ENCODE assay signal across 18 cellular contexts in genomic region chr5:55580042-55580441, GRCh38. TPM values are rescaled to one million over a fixed set of nuclear protein-coding genes. Genes with fewer than 3 reads are reported as not detected.
DNase-seq lines count a peak whose midpoint lies in the region; ATAC-seq, FAIRE-seq and TF ChIP-seq lines count a peak whose summit lies in the region.
"Had no signal": no experiment of that assay in that cellular context is flagged by ENCODE, and none has a peak within 500 bp of the region (broad histone marks: within the 10 kb centered on the region; RNA-seq: fewer than 3 reads in every experiment).

No MANE protein-coding gene starts in this region.

- no peaks in the 10 kb centered on the region for H3K79me2 ChIP-seq in H1 (ENCODE audit: control insufficient read depth in 1 of 2, insufficient read depth in 2 of 2, low read length in 2 of 2)

- no peak overlapping the region for H3K14ac ChIP-seq in H1 (ENCODE audit: insufficient read length)

- no peaks in the 10 kb centered on the region for H3K27me3 Mint-ChIP-seq in activated naive CD8-positive, alpha-beta T cell treated with anti-CD3 and anti-CD28 coated beads, Interleukin-2, amount 10 ng/mL, durations not matched to agents 7 days and 5 days
- no peaks in the 10 kb centered on the region for H3K27me3 Mint-ChIP-seq in activated naive CD8-positive, alpha-beta T cell treated with anti-CD3 and anti-CD28 coated beads, Interleukin-2, amount 50 U/mL, for 24 hours
- peaks cover 4% of the 10 kb centered on the region for H3K27me3 Mint-ChIP-seq in activated CD4-positive, alpha-beta memory T cell treated with anti-CD3 and anti-CD28 coated beads, Interleukin-2, amount 10 ng/mL, durations not matched to agents 7 days and 5 days
- H3K27me3 Mint-ChIP-seq in CD8-positive, alpha-beta T cell (ENCODE audit: low read depth): peaks cover 5% of the 10 kb centered on the region

- H3K27me3 ChIP-seq in H1 (replicated peaks in 1 of 4; ENCODE audit: control insufficient read depth in 3 of 4, extremely low read depth in 1 of 4, insufficient read depth in 3 of 4, low read length in 3 of 4): no peaks in the 10 kb centered on the region
- no peaks in the 10 kb centered on the region for H3K27me3 ChIP-seq in right lobe of liver
- H3K27me3 ChIP-seq in CD8-positive, alpha-beta T cell (ENCODE audit: insufficient read depth, low read length): no peaks in the 10 kb centered on the region

- H3K27ac Mint-ChIP-seq in activated naive CD8-positive, alpha-beta T cell treated with anti-CD3 and anti-CD28 coated beads, Interleukin-2, amount 10 ng/mL, durations not matched to agents 7 days and 5 days: peak overlapping the region; percentile 5
- H3K27ac Mint-ChIP-seq in activated naive CD8-positive, alpha-beta T cell treated with anti-CD3 and anti-CD28 coated beads, Interleukin-2, amount 50 U/mL, for 24 hours: no peak overlapping the region
- no peak overlapping the region for H3K27ac Mint-ChIP-seq in activated CD4-positive, alpha-beta memory T cell treated with anti-CD3 and anti-CD28 coated beads, Interleukin-2, amount 10 ng/mL, durations not matched to agents 7 days and 5 days
- H3K27ac Mint-ChIP-seq in CD8-positive, alpha-beta T cell: no peak overlapping the region
- H3K27ac Mint-ChIP-seq: CD4-positive, alpha-beta memory T cell had no signal

- H3K23me2 ChIP-seq in H1 (ENCODE audit: low read depth, low read length): no peaks in the 10 kb centered on the region

- no peak overlapping the region for H2AK5ac ChIP-seq in H1 (ENCODE audit: low read depth, low read length)

- H3K4ac ChIP-seq in H1 (replicated peaks; ENCODE audit: insufficient read length, low read depth, low read length): no peak overlapping the region

- peaks cover 40% of the 10 kb centered on the region for H3K4me1 Mint-ChIP-seq in activated naive CD8-positive, alpha-beta T cell treated with anti-CD3 and anti-CD28 coated beads, Interleukin-2, amount 10 ng/mL, durations not matched to agents 7 days and 5 days
- peaks cover 51% of the 10 kb centered on the region for H3K4me1 Mint-ChIP-seq in activated naive CD8-positive, alpha-beta T cell treated with anti-CD3 and anti-CD28 coated beads, Interleukin-2, amount 50 U/mL, for 24 hours
- H3K4me1 Mint-ChIP-seq in activated CD4-positive, alpha-beta memory T cell treated with anti-CD3 and anti-CD28 coated beads, Interleukin-2, amount 10 ng/mL, durations not matched to agents 7 days and 5 days: peaks cover 32% of the 10 kb centered on the region
- H3K4me1 Mint-ChIP-seq in CD8-positive, alpha-beta T cell (ENCODE audit: low read depth): peaks cover 10% of the 10 kb centered on the region

- no peak overlapping the region for H3K18ac ChIP-seq in H1 (ENCODE audit: extremely low read depth, low read length)

- H2BK20ac ChIP-seq in H1 (ENCODE audit: low read length): no peak overlapping the region

- H4K20me1 ChIP-seq in H1 (replicated peaks in 1 of 2; ENCODE audit: control insufficient read depth in 1 of 2, insufficient read depth in 2 of 2, low read length in 2 of 2): no peaks in the 10 kb centered on the region

- peaks cover 3% of the 10 kb centered on the region for H3K36me3 Mint-ChIP-seq in activated naive CD8-positive, alpha-beta T cell treated with anti-CD3 and anti-CD28 coated beads, Interleukin-2, amount 10 ng/mL, durations not matched to agents 7 days and 5 days
- no peaks in the 10 kb centered on the region for H3K36me3 Mint-ChIP-seq in activated naive CD8-positive, alpha-beta T cell treated with anti-CD3 and anti-CD28 coated beads, Interleukin-2, amount 50 U/mL, for 24 hours (ENCODE audit: low read depth)
- no peaks in the 10 kb centered on the region for H3K36me3 Mint-ChIP-seq in activated CD4-positive, alpha-beta memory T cell treated with anti-CD3 and anti-CD28 coated beads, Interleukin-2, amount 10 ng/mL, durations not matched to agents 7 days and 5 days (ENCODE audit: low read depth)
- no peaks in the 10 kb centered on the region for H3K36me3 Mint-ChIP-seq in CD8-positive, alpha-beta T cell
- H3K36me3 Mint-ChIP-seq: CD14-positive monocyte; CD4-positive, alpha-beta memory T cell had no signal

- no peak overlapping the region for H2BK120ac ChIP-seq in H1 (replicated peaks; ENCODE audit: low read depth, low read length)

- H3K9me3 ChIP-seq in H1 (ENCODE audit: insufficient read depth in 2 of 2, low read depth in 1 of 2, low read length in 1 of 2) (no peaks in the 10 kb centered on the region), right lobe of liver (no peaks in the 10 kb centered on the region)
- H3K9me3 ChIP-seq in CD8-positive, alpha-beta T cell (ENCODE audit: low read length): no peaks in the 10 kb centered on the region
- H3K9me3 ChIP-seq: A549 had no signal

- no peak overlapping the region for H3K4me3 Mint-ChIP-seq in activated naive CD8-positive, alpha-beta T cell treated with anti-CD3 and anti-CD28 coated beads, Interleukin-2, amount 10 ng/mL, durations not matched to agents 7 days and 5 days
- no peak overlapping the region for H3K4me3 Mint-ChIP-seq in activated naive CD8-positive, alpha-beta T cell treated with anti-CD3 and anti-CD28 coated beads, Interleukin-2, amount 50 U/mL, for 24 hours
- H3K4me3 Mint-ChIP-seq in activated CD4-positive, alpha-beta memory T cell treated with anti-CD3 and anti-CD28 coated beads, Interleukin-2, amount 10 ng/mL, durations not matched to agents 7 days and 5 days: no peak overlapping the region
- no peak overlapping the region for H3K4me3 Mint-ChIP-seq in CD8-positive, alpha-beta T cell
- H3K4me3 Mint-ChIP-seq: CD14-positive monocyte; CD4-positive, alpha-beta memory T cell; H9 had no signal

- no peak overlapping the region for H3K4me3 ChIP-seq in H1 (ENCODE audit: extremely low read depth in 1 of 4, insufficient read depth in 2 of 4, low read depth in 3 of 4, low read length in 4 of 4)
- no peak overlapping the region for H3K4me3 ChIP-seq in right lobe of liver
- H3K4me3 ChIP-seq in CD8-positive, alpha-beta T cell (ENCODE audit: low read depth, low read length): no peak overlapping the region
- H3K4me3 ChIP-seq: A549 had no signal

- H2AFZ ChIP-seq in H1 (ENCODE audit: low read length): no peak overlapping the region

- 93% methylated on average over 6 of the region's 6 CpGs; no CpG with 5 or more reads in 1 of the 2 experiments for WGBS in H1 (ENCODE audit: extremely low coverage in 1 of 2, insufficient coverage in 1 of 2, insufficient read length in 1 of 2, insufficient replicate concordance in 2 of 2, low coverage in 1 of 2, low lambda C conversion rate in 2 of 2, missing lambda C conversion rate in 1 of 2), 2 experiments
- WGBS in right lobe of liver (ENCODE audit: insufficient coverage, low coverage, low lambda C conversion rate, missing lambda C conversion rate): 71% methylated on average over 5 of the region's 6 CpGs

- peak overlapping the region; percentile 63; the same call in 1 of the 2 replicates for H2BK12ac ChIP-seq in H1 (ENCODE audit: low read depth, low read length)

- no peak for DNase-seq in activated naive CD8-positive, alpha-beta T cell treated with anti-CD3 and anti-CD28 coated beads, Interleukin-2, amount 10 ng/mL, durations not matched to agents 7 days and 5 days
- no peak for DNase-seq in activated naive CD8-positive, alpha-beta T cell treated with anti-CD3 and anti-CD28 coated beads, Interleukin-2, amount 50 U/mL, for 24 hours
- no peak for DNase-seq in H1 (ENCODE audit: low read depth in 1 of 2, low spot score in 2 of 2)
- no peak for DNase-seq in right lobe of liver
- no peak for DNase-seq in activated CD4-positive, alpha-beta memory T cell treated with anti-CD3 and anti-CD28 coated beads, Interleukin-2, amount 10 ng/mL, durations not matched to agents 7 days and 5 days
- no peak for DNase-seq in CD8-positive, alpha-beta T cell
- DNase-seq: AML-193; Calu3; CD4-positive, alpha-beta memory T cell; DMS79 treated with DMSO at 0.1 percent for 48 hours; GF-D8; GOT3; H9 had no signal

- CTCF ChIA-PET in H1 (lab: Charles Lee; ENCODE audit: partially characterized antibody): interaction anchor here (1.1 kb wide), 1 partner anchor 10 kb away, joined by 3 read pairs; no protein-coding TSS in a partner anchor
- CTCF ChIA-PET in activated CD4-positive, alpha-beta memory T cell treated with anti-CD3 and anti-CD28 coated beads, Interleukin-2, amount 10 ng/mL, durations not matched to agents 7 days and 5 days (lab: Charles Lee): no interaction called here
- CTCF ChIA-PET in CD8-positive, alpha-beta T cell (lab: Charles Lee): no interaction called here

- TF ChIP-seq RAD21 in H1 (IDR thresholded peaks at IDR 0.05 in 1 of 2, conservative IDR thresholded peaks at IDR 0.05 in 1 of 2; ENCODE audit: low read depth in 2 of 2, low read length in 2 of 2): no peak

- TF ChIP-seq CTCF in C4-2B (conservative IDR thresholded peaks at IDR 0.05) (no peak), H1 (IDR thresholded peaks at IDR 0.05; ENCODE audit: control extremely low read depth in 1 of 3, insufficient read depth in 1 of 3, low read depth in 1 of 3, low read length in 3 of 3) (no peak), right lobe of liver (IDR thresholded peaks at IDR 0.05) (no peak)
- TF ChIP-seq CTCF in CD8-positive, alpha-beta T cell (IDR thresholded peaks at IDR 0.05): no peak

- POLR2A ChIA-PET in activated naive CD8-positive, alpha-beta T cell treated with anti-CD3 and anti-CD28 coated beads, Interleukin-2, amount 10 ng/mL, durations not matched to agents 7 days and 5 days (lab: Charles Lee): no interaction called here
- POLR2A ChIA-PET in H1 (lab: Charles Lee; ENCODE audit: partially characterized antibody): no interaction called here
- POLR2A ChIA-PET in activated CD4-positive, alpha-beta memory T cell treated with anti-CD3 and anti-CD28 coated beads, Interleukin-2, amount 10 ng/mL, durations not matched to agents 7 days and 5 days (lab: Charles Lee): no interaction called here
- POLR2A ChIA-PET in CD8-positive, alpha-beta T cell (lab: Charles Lee): interaction anchor here (0.7 kb wide), 1 partner anchor 29 kb away, joined by 3 read pairs; no protein-coding TSS in a partner anchor

- H4K5ac ChIP-seq in H1 (ENCODE audit: insufficient read length, low read depth, low read length): no peak overlapping the region

- no peak overlapping the region for H3K23ac ChIP-seq in H1 (ENCODE audit: insufficient read length)

- TF ChIP-seq EP300 in H1 (IDR thresholded peaks at IDR 0.05; ENCODE audit: borderline replicate concordance in 1 of 2, low read depth in 2 of 2, low read length in 2 of 2): no peak

- H3K36me3 ChIP-seq in H1 (ENCODE audit: control insufficient read depth in 2 of 4, insufficient read depth in 4 of 4, low read length in 3 of 4) (no peaks in the 10 kb centered on the region), right lobe of liver (no peaks in the 10 kb centered on the region)
- H3K36me3 ChIP-seq in CD8-positive, alpha-beta T cell (ENCODE audit: insufficient read depth, low read length): no peaks in the 10 kb centered on the region

- H3K4me1 ChIP-seq in H1 (replicated peaks in 1 of 4; ENCODE audit: control insufficient read depth in 3 of 4, insufficient read depth in 4 of 4, low read length in 3 of 4) (peaks cover 0 to 6% (median 3%) of the 10 kb centered on the region in 4 experiments; a peak in 3 of 7 replicates), right lobe of liver (peaks cover 0 to 26% (median 8%) of the 10 kb centered on the region in 4 donors)
- peaks cover 3% of the 10 kb centered on the region for H3K4me1 ChIP-seq in CD8-positive, alpha-beta T cell (ENCODE audit: insufficient read depth, low read length)

- no peaks in the 10 kb centered on the region for H3K79me1 ChIP-seq in H1 (ENCODE audit: low read depth, low read length)

- no peak overlapping the region for H3K56ac ChIP-seq in H1 (replicated peaks; ENCODE audit: insufficient read length, low read depth, low read length)

- H3K9me3 Mint-ChIP-seq in activated naive CD8-positive, alpha-beta T cell treated with anti-CD3 and anti-CD28 coated beads, Interleukin-2, amount 10 ng/mL, durations not matched to agents 7 days and 5 days: peaks cover 1% of the 10 kb centered on the region
- H3K9me3 Mint-ChIP-seq in activated naive CD8-positive, alpha-beta T cell treated with anti-CD3 and anti-CD28 coated beads, Interleukin-2, amount 50 U/mL, for 24 hours: no peaks in the 10 kb centered on the region
- H3K9me3 Mint-ChIP-seq in activated CD4-positive, alpha-beta memory T cell treated with anti-CD3 and anti-CD28 coated beads, Interleukin-2, amount 10 ng/mL, durations not matched to agents 7 days and 5 days: no peaks in the 10 kb centered on the region
- H3K9me3 Mint-ChIP-seq in CD8-positive, alpha-beta T cell: no peaks in the 10 kb centered on the region
- H3K9me3 Mint-ChIP-seq: CD14-positive monocyte; CD4-positive, alpha-beta memory T cell; H9 had no signal

- H3K9ac ChIP-seq in H1 (replicated peaks in 1 of 4; ENCODE audit: extremely low read depth in 1 of 4, low read depth in 3 of 4, low read length in 3 of 4): no peak overlapping the region

- no peak for ATAC-seq in activated naive CD8-positive, alpha-beta T cell treated with anti-CD3 and anti-CD28 coated beads, Interleukin-2, amount 10 ng/mL, durations not matched to agents 7 days and 5 days (ENCODE audit: low read depth)
- ATAC-seq in activated naive CD8-positive, alpha-beta T cell treated with anti-CD3 and anti-CD28 coated beads, Interleukin-2, amount 50 U/mL, for 24 hours: no peak
- ATAC-seq in right lobe of liver: peak; percentile 6 to 66 (median 32)
- no peak for ATAC-seq in HG02571 (IDR thresholded peaks at IDR 0.05; ENCODE audit: unreplicated experiment)
- no peak for ATAC-seq in CD8-positive, alpha-beta T cell
- ATAC-seq: A549 had no signal

- H3K27ac ChIP-seq in C4-2B: peak overlapping the region; percentile 25
- H3K27ac ChIP-seq in H1 (ENCODE audit: low read depth, low read length): no peak overlapping the region
- H3K27ac ChIP-seq in right lobe of liver: peak overlapping the region in 2 of 3 donors; percentile 16 to 24
- no peak overlapping the region for H3K27ac ChIP-seq in CD8-positive, alpha-beta T cell (ENCODE audit: low read depth, low read length)
- H3K27ac ChIP-seq: 22Rv1 had no signal

- no peak overlapping the region for H3K4me2 ChIP-seq in H1 (ENCODE audit: insufficient read depth in 1 of 2, low read depth in 2 of 2, low read length in 2 of 2)
- H3K4me2 ChIP-seq: A549 had no signal

- TF ChIP-seq POLR2A in H1 (IDR thresholded peaks at IDR 0.05; ENCODE audit: control extremely low read depth in 1 of 2, low read depth in 2 of 2, low read length in 2 of 2) (no peak), right lobe of liver (IDR thresholded peaks at IDR 0.05) (no peak)

- no peak overlapping the region for H2BK5ac ChIP-seq in H1 (ENCODE audit: low read depth, low read length)

- no peak overlapping the region for H4K91ac ChIP-seq in H1 (replicated peaks; ENCODE audit: insufficient read length, low read length)

- no peak overlapping the region for H2BK15ac ChIP-seq in H1 (ENCODE audit: low read length)

- FAIRE-seq in H1 (lab: Jason Lieb, UNC): no peak
- FAIRE-seq: A549 had no signal

- intact Hi-C loops in right lobe of liver (cut with DNase I): no loop called here
- intact Hi-C loops in CD8-positive, alpha-beta T cell (cut with DNase I, micrococcal nuclease): no loop called here

- no peak overlapping the region for H4K8ac ChIP-seq in H1 (ENCODE audit: extremely low read depth, insufficient read depth, low read length)

RNA-seq across cellular contexts. Expression of gene PLPP1, which starts 45.3 kb away (rescaled TPM):
- total RNA-seq in activated naive CD8-positive, alpha-beta T cell treated with anti-CD3 and anti-CD28 coated beads, Interleukin-2, amount 10 ng/mL, durations not matched to agents 7 days and 5 days: 10 to 100 TPM; 25.9 to 27.8 TPM
- total RNA-seq in H1 (2021; fragmentation: NEBNext Ultra II Directional; extraction: Animal tissue kit (Norgen Biotek cat#: 25700)): 43.7 and 47.2 TPM in 2 replicates
- 66.4 and 91.3 TPM in 2 replicates for polyA plus RNA-seq in H1 (2011; rRNA removed)
- 78.6 TPM for polyA plus RNA-seq in H1 (2011; cell fraction: cytosol; rRNA removed)
- 38.0 TPM for polyA plus RNA-seq in H1 (2011; cell fraction: nucleus; rRNA removed)
- 36.2 to 50.1 TPM (median 48.2 TPM) in 4 replicates for polyA plus RNA-seq in H1 (2012, experiment 1 of 2)
- polyA plus RNA-seq in H1 (2012, experiment 2 of 2): 30.5 TPM
- 38.9 TPM for polyA plus RNA-seq in H1 (2013, experiment 1 of 2)
- polyA plus RNA-seq in H1 (2013, experiment 2 of 2): 44.3 TPM
- polyA minus RNA-seq in H1 (2011; rRNA and poly(A)+ RNA removed): 67.9 and 73.8 TPM in 2 replicates
- polyA minus RNA-seq in H1 (2011; cell fraction: cytosol; rRNA and poly(A)+ RNA removed): 32.1 TPM
- polyA minus RNA-seq in H1 (2011; cell fraction: nucleus; rRNA and poly(A)+ RNA removed): 74.5 TPM
- 100 to 1,000 TPM in 2 of 6 experiments, 10 to 100 TPM in 4; 23.3 to 145 (median 36.0) TPM for total RNA-seq in right lobe of liver
- 1 to 10 TPM; 8.9 to 9.0 TPM for total RNA-seq in activated CD4-positive, alpha-beta memory T cell treated with anti-CD3 and anti-CD28 coated beads, Interleukin-2, amount 10 ng/mL, durations not matched to agents 7 days and 5 days
- 1 to 10 TPM; 5.8 to 5.9 TPM for total RNA-seq in CD8-positive, alpha-beta T cell

Comparison
In these comparisons a context has a peak if more than half of its experiments do, and no peak if none do; other contexts are left out.
1. ATAC-seq: peak in right lobe of liver (4 of 4); none in activated naive CD8-positive, alpha-beta T cell treated with anti-CD3 and anti-CD28 coated beads, Interleukin-2, amount 10 ng/mL, durations not matched to agents 7 days and 5 days (single experiment), activated naive CD8-positive, alpha-beta T cell treated with anti-CD3 and anti-CD28 coated beads, Interleukin-2, amount 50 U/mL, for 24 hours (single experiment), HG02571 (single experiment) and CD8-positive, alpha-beta T cell (single experiment).
2. H3K27ac ChIP-seq: peak in C4-2B (single experiment) and right lobe of liver (2 of 3); none in H1 (single experiment) and CD8-positive, alpha-beta T cell (single experiment).